ENCODE assay signal across 1 cellular context in genomic region chr17:7329360-7330098, GRCh38.
TF ChIP-seq lines count a peak whose summit lies in the region.

No MANE protein-coding gene starts in this region.

TF ChIP-seq in K562, 482 proteins besides CTCF, POLR2A, EP300 and RAD21 (continued from another document and continues in another):
- TF ChIP-seq BCLAF1 (IDR thresholded peaks at IDR 0.05; ENCODE audit: borderline replicate concordance in 1 of 2, control insufficient read depth in 1 of 2, low read depth in 2 of 2, low read length in 1 of 2) (no peak), MGA (IDR thresholded peaks at IDR 0.05) (no peak), MTF1 (CRISPR knock-in tag; IDR thresholded peaks at IDR 0.05; ENCODE audit: borderline replicate concordance) (no peak), ZNF124 (CRISPR knock-in tag; IDR thresholded peaks at IDR 0.05) (no peak), RFX7 (CRISPR knock-in tag; IDR thresholded peaks at IDR 0.05) (no peak), HNRNPK (IDR thresholded peaks at IDR 0.05; ENCODE audit: low read depth, low read length, poor library complexity, severe bottlenecking) (no peak), ZNF347 (CRISPR knock-in tag; IDR thresholded peaks at IDR 0.05; ENCODE audit: low read depth) (no peak), ZNF586 (CRISPR knock-in tag; conservative IDR thresholded peaks at IDR 0.05) (no peak), ZNF133 (CRISPR knock-in tag; IDR thresholded peaks at IDR 0.05) (no peak), ZNF217 (CRISPR knock-in tag; IDR thresholded peaks at IDR 0.05) (no peak), ZKSCAN8 (CRISPR knock-in tag; IDR thresholded peaks at IDR 0.05) (no peak), USF1 (CRISPR knock-in tag; IDR thresholded peaks at IDR 0.05) (0 out of 2 replicates have a peak, but pooled peaks have one; percentile 16), BMI1 (IDR thresholded peaks at IDR 0.05; ENCODE audit: low read length) (no peak), ATF7 (IDR thresholded peaks at IDR 0.05) (0 out of 2 replicates have a peak, but pooled peaks have one; percentile 53), ZNF324 (CRISPR knock-in tag; IDR thresholded peaks at IDR 0.05) (no peak), ZFP30 (CRISPR knock-in tag; IDR thresholded peaks at IDR 0.05; ENCODE audit: borderline replicate concordance) (no peak), WHSC1 (IDR thresholded peaks at IDR 0.05; ENCODE audit: low read length) (no peak), KLF6 (CRISPR knock-in tag; IDR thresholded peaks at IDR 0.05; ENCODE audit: borderline replicate concordance) (no peak), HOMEZ (CRISPR knock-in tag; IDR thresholded peaks at IDR 0.05) (no peak), E2F8 (IDR thresholded peaks at IDR 0.05; ENCODE audit: low read depth, partially characterized antibody) (peak; percentile 81), ZNF512 (tag; IDR thresholded peaks at IDR 0.05) (no peak), ZBTB5 (IDR thresholded peaks at IDR 0.05) (no peak), ERF (CRISPR knock-in tag; IDR thresholded peaks at IDR 0.05) (no peak), HDAC6 (IDR thresholded peaks at IDR 0.05; ENCODE audit: low read depth, low read length) (no peak), ZNF239 (CRISPR knock-in tag; IDR thresholded peaks at IDR 0.05) (no peak), E2F4 (CRISPR knock-in tag; IDR thresholded peaks at IDR 0.05; ENCODE audit: low read depth) (peak; percentile 30; the same call in 1 of the 2 replicates), ZNF224 (CRISPR knock-in tag; IDR thresholded peaks at IDR 0.05) (no peak), HCFC1 (IDR thresholded peaks at IDR 0.05; ENCODE audit: low read depth, low read length) (peak; percentile 51; the same call in 1 of the 2 replicates)
